ENCODE assay signal across 18 cellular contexts in genomic region chr14:93725002-93725582, GRCh38.
"Had no signal": no experiment of that assay in that cellular context is flagged by ENCODE, and none has a peak within 500 bp of the region (broad histone marks: within the 10 kb centered on the region; RNA-seq: fewer than 3 reads in every experiment).

No MANE protein-coding gene starts in this region.

- H3K27me3 ChIP-seq: esophagus squamous epithelium, neutrophil, right atrium auricular region, tibial nerve had no signal

- DNase-seq: cerebellar nuclear complex; dermis blood vessel endothelial cell; esophagus squamous epithelium; foreskin fibroblast; kidney; left cardiac atrium; left ventricle myocardium inferior; mesenchymal stem cell; naive thymus-derived CD4-positive, alpha-beta T cell; nephron progenitor cell; small intestine; stimulated activated CD4-positive, alpha-beta T cell treated with anti-CD3 and anti-CD28 coated beads, Interleukin-2, amount 100 ng/mL, for 48 hours; stimulated activated naive CD4-positive, alpha-beta T cell treated with Interleukin-2 at 50 U/mL for 16 hours had no signal

- ATAC-seq: left cardiac atrium; naive thymus-derived CD4-positive, alpha-beta T cell had no signal

- FAIRE-seq: colon, kidney, small intestine had no signal

- H3K36me3 ChIP-seq: esophagus squamous epithelium, left ventricle myocardium inferior, neutrophil, right atrium auricular region had no signal

- H3K27ac ChIP-seq: left ventricle myocardium inferior, neutrophil, right atrium auricular region had no signal

- H3K9me3 ChIP-seq: esophagus squamous epithelium, left ventricle myocardium inferior, neutrophil, right atrium auricular region, tibial nerve had no signal

- H3K4me3 ChIP-seq: esophagus squamous epithelium, left ventricle myocardium inferior, lung, right atrium auricular region, tibial nerve had no signal

- H3K4me1 ChIP-seq: esophagus squamous epithelium, left ventricle myocardium inferior, right atrium auricular region had no signal
